In genomic region chr17:75045946-75046582, GRCh38 we compare ENCODE assay signal across 8 cellular contexts. TPM values are rescaled to one million over a fixed set of nuclear protein-coding genes. Genes with fewer than 3 reads are reported as not detected.
DNase-seq lines count a peak whose midpoint lies in the region; ATAC-seq, FAIRE-seq and TF ChIP-seq lines count a peak whose summit lies in the region.
"Not testable (repeated sequence)": the region's sequence is repeated elsewhere in the genome, so short reads cannot be mapped to it uniquely, and the experiment has no call there.

No MANE protein-coding gene starts in this region.

- H3K79me2 ChIP-seq in DOHH2 (ENCODE audit: control insufficient read depth, low read length) (peaks cover 32% of the 10 kb centered on the region), SK-N-SH (ENCODE audit: insufficient read depth) (peaks cover 73% of the 10 kb centered on the region)

- not testable (repeated sequence) for H3K36me3 Mint-ChIP-seq in glutamatergic neuron (ENCODE audit: unreplicated experiment); natural killer cell treated with Interleukin-12 subunit alpha and Interleukin-12 subunit beta and Interleukin-15 and Interleukin-18, amount 100 ng/mL, for 72 hours

- H3K4me2 ChIP-seq in DOHH2 (ENCODE audit: low read length): peak overlapping the region; percentile 74
- H3K4me2 ChIP-seq in SK-N-SH: peak overlapping the region; percentile 92

- peaks cover 18% of the 10 kb centered on the region for H3K4me1 ChIP-seq in DOHH2 (ENCODE audit: control insufficient read depth, low read length)
- peaks cover 7 to 15% of the 10 kb centered on the region in 2 experiments; a peak in 2 of 4 replicates for H3K4me1 ChIP-seq in SK-N-SH (ENCODE audit: control insufficient read depth in 1 of 2, insufficient read depth in 2 of 2, low read depth in 1 of 2, low read length in 1 of 2)

- TF ChIP-seq RAD21 in Ishikawa (IDR thresholded peaks at IDR 0.05; ENCODE audit: low read depth); SK-N-SH (IDR thresholded peaks at IDR 0.05; ENCODE audit: low read length): not testable (repeated sequence)

- H3K9me2 ChIP-seq in DOHH2 (replicated peaks; ENCODE audit: control insufficient read depth, low read length); SK-N-SH: not testable (repeated sequence)

- POLR2A ChIA-PET in SK-N-SH (lab: Yijun Ruan, JAX): interaction anchor here (0.5 to 2.2 kb wide), 6 partner anchors 11 to 555 kb away, joined by 3 to 8 read pairs (median 4); partner anchors contain the start of genes HID1 and MRPL58

- not testable (repeated sequence) for H3K27me3 Mint-ChIP-seq in glutamatergic neuron (ENCODE audit: unreplicated experiment); natural killer cell treated with Interleukin-12 subunit alpha and Interleukin-12 subunit beta and Interleukin-15 and Interleukin-18, amount 100 ng/mL, for 72 hours

- H3K27ac ChIP-seq in DOHH2 (ENCODE audit: low read depth, low read length) (peak overlapping the region; percentile 51), SK-N-SH (ENCODE audit: low read depth in 2 of 2, low read length in 1 of 2) (peak overlapping the region; percentile 90 to 92), angular gyrus (ENCODE audit: low read depth, low read length) (peak overlapping the region; percentile 93), substantia nigra (ENCODE audit: low read depth, low read length, poor library complexity, severe bottlenecking) (peak overlapping the region; percentile 89)

- DNase-seq in H54 (ENCODE audit: insufficient read length, low spot score) (peak; percentile 73), glutamatergic neuron (peak; percentile 40), substantia nigra (lab: John Stamatoyannopoulos, UW) (peak in 1 of 49 donors; percentile 35)
- DNase-seq in SK-N-SH: not testable (repeated sequence)
- peak; percentile 69 for DNase-seq in natural killer cell treated with Interleukin-12 subunit alpha and Interleukin-12 subunit beta and Interleukin-15 and Interleukin-18, amount 100 ng/mL, for 72 hours (ENCODE audit: low spot score)

- peaks cover 20% of the 10 kb centered on the region for H3K36me3 ChIP-seq in DOHH2 (ENCODE audit: control insufficient read depth, low read length)
- peaks cover 20 to 27% of the 10 kb centered on the region in 2 experiments for H3K36me3 ChIP-seq in SK-N-SH (replicated peaks in 1 of 2; ENCODE audit: control insufficient read depth in 1 of 2, insufficient read depth in 2 of 2, low read length in 1 of 2)

- not testable (repeated sequence) for H3K9me3 Mint-ChIP-seq in glutamatergic neuron (ENCODE audit: unreplicated experiment); natural killer cell treated with Interleukin-12 subunit alpha and Interleukin-12 subunit beta and Interleukin-15 and Interleukin-18, amount 100 ng/mL, for 72 hours

- TF ChIP-seq EP300 in Ishikawa (IDR thresholded peaks at IDR 0.05; ENCODE audit: borderline replicate concordance); SK-N-SH (IDR thresholded peaks at IDR 0.05; ENCODE audit: borderline replicate concordance in 1 of 2, low read depth in 1 of 2, low read length in 1 of 2): not testable (repeated sequence)

- H3K4me3 ChIP-seq in DOHH2 (ENCODE audit: low read length) (peak overlapping the region; percentile 98), SK-N-SH (ENCODE audit: low read depth in 2 of 2, low read length in 1 of 2) (peak overlapping the region; percentile 92 to 97)

- H2AFZ ChIP-seq in SK-N-SH (ENCODE audit: low read depth): peak overlapping the region; percentile 83

- H3K27me3 ChIP-seq in DOHH2 (ENCODE audit: control insufficient read depth, low read length); SK-N-SH (ENCODE audit: insufficient read depth): not testable (repeated sequence)

- not testable (repeated sequence) for H4K20me1 ChIP-seq in DOHH2 (ENCODE audit: control insufficient read depth, insufficient read depth, low read depth, low read length); SK-N-SH (ENCODE audit: insufficient read depth)

- H3K9ac ChIP-seq in SK-N-SH: peak overlapping the region; percentile 94

- not testable (repeated sequence) for H3K9me3 ChIP-seq in DOHH2 (ENCODE audit: control insufficient read depth, insufficient read depth, low read length); SK-N-SH

- CTCF ChIA-PET in SK-N-SH (lab: Yijun Ruan, JAX): interaction anchor here (0.8 to 1.9 kb wide), 5 partner anchors 59 to 225 kb away, joined by 3 to 9 read pairs (median 7); partner anchors contain the start of genes MIF4GD and NT5C

- peak overlapping the region; percentile 89 for H3K4me3 Mint-ChIP-seq in glutamatergic neuron (ENCODE audit: unreplicated experiment)
- H3K4me3 Mint-ChIP-seq in natural killer cell treated with Interleukin-12 subunit alpha and Interleukin-12 subunit beta and Interleukin-15 and Interleukin-18, amount 100 ng/mL, for 72 hours: peak overlapping the region; percentile 98

- peak overlapping the region; percentile 72 for H3K27ac Mint-ChIP-seq in glutamatergic neuron (ENCODE audit: unreplicated experiment)
- peak overlapping the region; percentile 96 to 98 for H3K27ac Mint-ChIP-seq in natural killer cell treated with Interleukin-12 subunit alpha and Interleukin-12 subunit beta and Interleukin-15 and Interleukin-18, amount 100 ng/mL, for 72 hours

- not testable (repeated sequence) for H3K4me1 Mint-ChIP-seq in glutamatergic neuron (ENCODE audit: low read depth, unreplicated experiment)
- H3K4me1 Mint-ChIP-seq in natural killer cell treated with Interleukin-12 subunit alpha and Interleukin-12 subunit beta and Interleukin-15 and Interleukin-18, amount 100 ng/mL, for 72 hours (ENCODE audit: low read depth in 2 of 2): peaks cover 30 to 39% of the 10 kb centered on the region in 2 donors

- TF ChIP-seq CTCF in DOHH2 (IDR thresholded peaks at IDR 0.05; ENCODE audit: low read depth, low read length, poor library complexity, severe bottlenecking); SK-N-SH (IDR thresholded peaks at IDR 0.05); glutamatergic neuron (IDR thresholded peaks at IDR 0.05; ENCODE audit: partially characterized antibody, unreplicated experiment): not testable (repeated sequence)

- not testable (repeated sequence) for TF ChIP-seq POLR2A in H54 (IDR thresholded peaks at IDR 0.05; ENCODE audit: low read depth, low read length)

- FAIRE-seq in H54 (lab: Jason Lieb, UNC): not testable (repeated sequence)

- ATAC-seq in natural killer cell treated with Interleukin-12 subunit alpha and Interleukin-12 subunit beta and Interleukin-15 and Interleukin-18, amount 100 ng/mL, for 72 hours: peak; percentile 66 to 74

- 15% methylated on average over 36 of the region's 36 CpGs for WGBS in SK-N-SH (ENCODE audit: low lambda C conversion rate)

- H3F3A ChIP-seq in DOHH2 (ENCODE audit: control insufficient read depth, insufficient read depth): not testable (repeated sequence)
- H3F3A ChIP-seq in SK-N-SH (replicated peaks; ENCODE audit: insufficient read depth): peaks cover 14% of the 10 kb centered on the region

TF ChIP-seq in Ishikawa, 13 proteins besides CTCF, POLR2A, EP300 and RAD21:
- peak; percentile 57 for TF ChIP-seq CEBPB (IDR thresholded peaks at IDR 0.05)
- 0 out of 2 replicates have a peak, but pooled peaks have one; percentile 4 for TF ChIP-seq CREB1 (IDR thresholded peaks at IDR 0.05; ENCODE audit: low read depth)
TF ChIP-seq in Ishikawa: peak in this region for 2; not testable (repeated sequence) for 11.

TF ChIP-seq in SK-N-SH, 30 proteins besides CTCF, POLR2A, EP300 and RAD21:
- TF ChIP-seq NRF1 (IDR thresholded peaks at IDR 0.05; ENCODE audit: low read depth, low read length) (0 out of 2 replicates have a peak, but pooled peaks have one; percentile 28), MAX (IDR thresholded peaks at IDR 0.05; ENCODE audit: low read depth) (0 out of 2 replicates have a peak, but pooled peaks have one; percentile 1)

RNA-seq across cellular contexts. Expression of gene ATP5PD, which starts 0.7 kb away (rescaled TPM):
- polyA plus RNA-seq in SK-N-SH (2012; rRNA removed): 354 and 454 TPM in 2 replicates
- polyA plus RNA-seq in SK-N-SH (2012; cell fraction: cytosol; rRNA removed): 479 and 520 TPM in 2 replicates
- polyA plus RNA-seq in SK-N-SH (2012; cell fraction: nucleus; rRNA removed): 154 and 185 TPM in 2 replicates
- 139 TPM for total RNA-seq in glutamatergic neuron (ENCODE audit: unreplicated experiment)
- 100 to 1,000 TPM; 153 to 187 TPM for total RNA-seq in natural killer cell treated with Interleukin-12 subunit alpha and Interleukin-12 subunit beta and Interleukin-15 and Interleukin-18, amount 100 ng/mL, for 72 hours

RNA-seq across cellular contexts. Expression of gene KCTD2, which starts 1.0 kb away (rescaled TPM):
- polyA plus RNA-seq in SK-N-SH (2012; rRNA removed): 27.5 and 34.2 TPM in 2 replicates
- polyA plus RNA-seq in SK-N-SH (2012; cell fraction: cytosol; rRNA removed): 22.2 and 28.7 TPM in 2 replicates
- polyA plus RNA-seq in SK-N-SH (2012; cell fraction: nucleus; rRNA removed): 25.7 and 26.5 TPM in 2 replicates
- total RNA-seq in glutamatergic neuron (ENCODE audit: unreplicated experiment): 23.4 TPM
- total RNA-seq in natural killer cell treated with Interleukin-12 subunit alpha and Interleukin-12 subunit beta and Interleukin-15 and Interleukin-18, amount 100 ng/mL, for 72 hours: 10 to 100 TPM; 20.0 to 20.1 TPM

RNA-seq across cellular contexts. Expression of gene MRPL58, which starts 33.6 kb away (rescaled TPM):
- 87.3 and 89.2 TPM in 2 replicates for polyA plus RNA-seq in SK-N-SH (2012; rRNA removed)
- polyA plus RNA-seq in SK-N-SH (2012; cell fraction: cytosol; rRNA removed): 86.8 and 89.7 TPM in 2 replicates
- polyA plus RNA-seq in SK-N-SH (2012; cell fraction: nucleus; rRNA removed): 31.8 and 37.9 TPM in 2 replicates
- total RNA-seq in glutamatergic neuron (ENCODE audit: unreplicated experiment): 22.2 TPM
- 10 to 100 TPM; 46.6 to 61.8 TPM for total RNA-seq in natural killer cell treated with Interleukin-12 subunit alpha and Interleukin-12 subunit beta and Interleukin-15 and Interleukin-18, amount 100 ng/mL, for 72 hours

RNA-seq across cellular contexts. Expression of gene SLC16A5, which starts 41.7 kb away (rescaled TPM):
- polyA plus RNA-seq in SK-N-SH (2012; rRNA removed): 0.03 and 0.06 TPM in 2 replicates
- polyA plus RNA-seq in SK-N-SH (2012; cell fraction: cytosol; rRNA removed): 0.03 TPM in 1 of 2 replicates, not detected in the other
- 0.06 TPM in 1 of 2 replicates, not detected in the other for polyA plus RNA-seq in SK-N-SH (2012; cell fraction: nucleus; rRNA removed)
- total RNA-seq in glutamatergic neuron (ENCODE audit: unreplicated experiment): 1.1 TPM
- 1 to 10 TPM; 4.6 TPM for total RNA-seq in natural killer cell treated with Interleukin-12 subunit alpha and Interleukin-12 subunit beta and Interleukin-15 and Interleukin-18, amount 100 ng/mL, for 72 hours

RNA-seq across cellular contexts. Expression of gene CDR2L, which starts 58.6 kb away (rescaled TPM):
- polyA plus RNA-seq in SK-N-SH (2012; rRNA removed): 18.6 and 21.2 TPM in 2 replicates
- polyA plus RNA-seq in SK-N-SH (2012; cell fraction: cytosol; rRNA removed): 9.6 and 15.3 TPM in 2 replicates
- polyA plus RNA-seq in SK-N-SH (2012; cell fraction: nucleus; rRNA removed): 25.0 and 29.9 TPM in 2 replicates
- 59.4 TPM for total RNA-seq in glutamatergic neuron (ENCODE audit: unreplicated experiment)
- under 1 TPM; 0.07 to 0.47 TPM for total RNA-seq in natural killer cell treated with Interleukin-12 subunit alpha and Interleukin-12 subunit beta and Interleukin-15 and Interleukin-18, amount 100 ng/mL, for 72 hours
